21 cellular contexts compared by ENCODE assay signal in genomic region chr2:100136310-100136709, GRCh38. TPM values are rescaled to one million over a fixed set of nuclear protein-coding genes. Genes with fewer than 3 reads are reported as not detected.
DNase-seq lines count a peak whose midpoint lies in the region; ATAC-seq, FAIRE-seq and TF ChIP-seq lines count a peak whose summit lies in the region.
"Had no signal": no experiment of that assay in that cellular context is flagged by ENCODE, and none has a peak within 500 bp of the region (broad histone marks: within the 10 kb centered on the region; RNA-seq: fewer than 3 reads in every experiment).

No MANE protein-coding gene starts in this region.

- no peak for TF ChIP-seq CTCF in activated CD8-positive, alpha-beta T cell treated with anti-CD3 and anti-CD28 coated beads for 36 hours (IDR thresholded peaks at IDR 0.05)

- no peaks in the 10 kb centered on the region for H3K36me3 Mint-ChIP-seq in activated CD8-positive, alpha-beta T cell treated with anti-CD3 and anti-CD28 coated beads for 36 hours (ENCODE audit: low read depth)
- H3K36me3 Mint-ChIP-seq in activated CD8-positive, alpha-beta T cell treated with anti-CD3 and anti-CD28 coated beads, Interleukin-2, amount 10 ng/mL, durations not matched to agents 7 days and 5 days (ENCODE audit: low read depth), result peaks cover 3% of the 10 kb centered on the region

- no peak overlapping the region for H3K27ac Mint-ChIP-seq in activated CD8-positive, alpha-beta T cell treated with anti-CD3 and anti-CD28 coated beads for 36 hours
- no peak overlapping the region for H3K27ac Mint-ChIP-seq in activated CD8-positive, alpha-beta T cell treated with anti-CD3 and anti-CD28 coated beads, Interleukin-2, amount 10 ng/mL, durations not matched to agents 7 days and 5 days

- H3K27me3 Mint-ChIP-seq in activated CD8-positive, alpha-beta T cell treated with anti-CD3 and anti-CD28 coated beads for 36 hours, result no peaks in the 10 kb centered on the region
- peaks cover 6% of the 10 kb centered on the region for H3K27me3 Mint-ChIP-seq in activated CD8-positive, alpha-beta T cell treated with anti-CD3 and anti-CD28 coated beads, Interleukin-2, amount 10 ng/mL, durations not matched to agents 7 days and 5 days (ENCODE audit: low read depth)

- no peak for DNase-seq in activated CD8-positive, alpha-beta T cell treated with anti-CD3 and anti-CD28 coated beads for 36 hours
- no peak for DNase-seq in activated CD8-positive, alpha-beta T cell treated with anti-CD3 and anti-CD28 coated beads, Interleukin-2, amount 10 ng/mL, durations not matched to agents 7 days and 5 days
- DNase-seq in MV-4-11 (lab: John Stamatoyannopoulos, UW) (peak; percentile 71), NCI-H2081 treated with DMSO at 0.1 percent for 48 hours (lab: John Stamatoyannopoulos, UW) (no peak), GM19239 (ENCODE audit: insufficient read length, low spot score) (no peak)
- no peak for DNase-seq in stimulated activated naive CD8-positive, alpha-beta T cell treated with anti-CD3 and anti-CD28 coated beads, Interleukin-15, Interleukin-2, amounts not matched to agents 100 U/mL and 50 U/mL, for 24 hours
- DNase-seq: ACHN; activated CD4-positive, alpha-beta T cell treated with anti-CD3 and anti-CD28 coated beads, Interleukin-2, amount 50 U/mL, for 4 hours; activated gamma-delta T cell treated with Interleukin-2 at 50 U/mL for 16 hours; gastrocnemius medialis; NCI-H1105 treated with DMSO at 0.1 percent for 48 hours; NCI-H2171 treated with DMSO at 0.1 percent for 48 hours; Right ventricle myocardium superior; stimulated activated CD4-positive, alpha-beta T cell treated with anti-CD3 and anti-CD28 coated beads, Interleukin-4, amount 100 ng/mL, for 4 hours; upper lobe of right lung had no signal

- ATAC-seq in activated CD8-positive, alpha-beta T cell treated with anti-CD3 and anti-CD28 coated beads for 36 hours, result peak; percentile 41
- ATAC-seq in activated CD8-positive, alpha-beta T cell treated with anti-CD3 and anti-CD28 coated beads, Interleukin-2, amount 10 ng/mL, durations not matched to agents 7 days and 5 days, result no peak
- peak; percentile 55 for ATAC-seq in GM19452 (IDR thresholded peaks at IDR 0.05; ENCODE audit: unreplicated experiment)
- peak; percentile 51 for ATAC-seq in stimulated activated naive CD8-positive, alpha-beta T cell treated with anti-CD3 and anti-CD28 coated beads, Interleukin-15, Interleukin-2, amounts not matched to agents 100 U/mL and 50 U/mL, for 24 hours
- no peak for ATAC-seq in GM18861 (IDR thresholded peaks at IDR 0.05; ENCODE audit: unreplicated experiment)
- ATAC-seq: gastrocnemius medialis, upper lobe of right lung had no signal

- H3K4me3 Mint-ChIP-seq in activated CD8-positive, alpha-beta T cell treated with anti-CD3 and anti-CD28 coated beads for 36 hours, result no peak overlapping the region
- no peak overlapping the region for H3K4me3 Mint-ChIP-seq in activated CD8-positive, alpha-beta T cell treated with anti-CD3 and anti-CD28 coated beads, Interleukin-2, amount 10 ng/mL, durations not matched to agents 7 days and 5 days

- FAIRE-seq in GM19239 (lab: Jason Lieb, UNC), result no peak
- FAIRE-seq: astrocyte, colon, H54 had no signal

- CTCF ChIA-PET in activated CD8-positive, alpha-beta T cell treated with anti-CD3 and anti-CD28 coated beads for 36 hours (lab: Charles Lee), result no interaction called here
- CTCF ChIA-PET in activated CD8-positive, alpha-beta T cell treated with anti-CD3 and anti-CD28 coated beads, Interleukin-2, amount 10 ng/mL, durations not matched to agents 7 days and 5 days (lab: Charles Lee), result no interaction called here

- POLR2A ChIA-PET in activated CD8-positive, alpha-beta T cell treated with anti-CD3 and anti-CD28 coated beads for 36 hours (lab: Charles Lee), result no interaction called here
- POLR2A ChIA-PET in activated CD8-positive, alpha-beta T cell treated with anti-CD3 and anti-CD28 coated beads, Interleukin-2, amount 10 ng/mL, durations not matched to agents 7 days and 5 days (lab: Charles Lee), result no interaction called here

- H3K9me3 Mint-ChIP-seq in activated CD8-positive, alpha-beta T cell treated with anti-CD3 and anti-CD28 coated beads for 36 hours, result no peaks in the 10 kb centered on the region
- no peaks in the 10 kb centered on the region for H3K9me3 Mint-ChIP-seq in activated CD8-positive, alpha-beta T cell treated with anti-CD3 and anti-CD28 coated beads, Interleukin-2, amount 10 ng/mL, durations not matched to agents 7 days and 5 days (ENCODE audit: insufficient read depth)

- intact Hi-C loops in activated CD8-positive, alpha-beta T cell treated with anti-CD3 and anti-CD28 coated beads for 36 hours (cut with micrococcal nuclease), result no loop called here

- H3K4me1 Mint-ChIP-seq in activated CD8-positive, alpha-beta T cell treated with anti-CD3 and anti-CD28 coated beads for 36 hours (ENCODE audit: low read depth), result peaks cover 34% of the 10 kb centered on the region
- H3K4me1 Mint-ChIP-seq in activated CD8-positive, alpha-beta T cell treated with anti-CD3 and anti-CD28 coated beads, Interleukin-2, amount 10 ng/mL, durations not matched to agents 7 days and 5 days (ENCODE audit: low read depth), result peaks cover 37% of the 10 kb centered on the region

RNA-seq across cellular contexts. Expression of gene AFF3, which starts 6.1 kb away (rescaled TPM):
- total RNA-seq in activated CD8-positive, alpha-beta T cell treated with anti-CD3 and anti-CD28 coated beads for 36 hours, result 1 to 10 TPM; 3.1 to 3.5 TPM
- 1 to 10 TPM; 7.1 to 7.9 TPM for total RNA-seq in activated CD8-positive, alpha-beta T cell treated with anti-CD3 and anti-CD28 coated beads, Interleukin-2, amount 10 ng/mL, durations not matched to agents 7 days and 5 days
- total RNA-seq: myocyte had no signal

Comparison
In these comparisons a context has a peak if more than half of its experiments do, and no peak if none do; other contexts are left out.
1. ATAC-seq: peak in activated CD8-positive, alpha-beta T cell treated with anti-CD3 and anti-CD28 coated beads for 36 hours (single experiment), GM19452 (single experiment) and stimulated activated naive CD8-positive, alpha-beta T cell treated with anti-CD3 and anti-CD28 coated beads, Interleukin-15, Interleukin-2, amounts not matched to agents 100 U/mL and 50 U/mL, for 24 hours (single experiment); none in activated CD8-positive, alpha-beta T cell treated with anti-CD3 and anti-CD28 coated beads, Interleukin-2, amount 10 ng/mL, durations not matched to agents 7 days and 5 days (single experiment) and GM18861 (single experiment).